ENCODE assay signal across 17 cellular contexts in genomic region chr9:137444106-137444790, GRCh38. TPM values are rescaled to one million over a fixed set of nuclear protein-coding genes. Genes with fewer than 3 reads are reported as not detected.
"Had no signal": no experiment of that assay in that cellular context is flagged by ENCODE, and none has a peak within 500 bp of the region (broad histone marks: within the 10 kb centered on the region; RNA-seq: fewer than 3 reads in every experiment).

No MANE protein-coding gene starts in this region.

- H3K36me3 Mint-ChIP-seq: activated naive CD8-positive, alpha-beta T cell had no signal

- H3K27me3 ChIP-seq: brain microvascular endothelial cell had no signal

- H3K4me3 Mint-ChIP-seq: activated naive CD8-positive, alpha-beta T cell; neural crest cell had no signal

- DNase-seq: activated effector memory CD4-positive, alpha-beta T cell treated with Interleukin-2 at 50 U/mL for 16 hours; activated T-cell treated with anti-CD3 and anti-CD28 coated beads, Interleukin-2, amount 50 U/mL, for 1 hour; brain microvascular endothelial cell; dorsolateral prefrontal cortex; glutamatergic neuron; immature natural killer cell; mesendoderm; right cardiac atrium; stimulated activated CD4-positive, alpha-beta T cell treated with anti-CD3 and anti-CD28 coated beads, Interleukin-1b, Interleukin-23, amount 100 ng/mL, for 48 hours; stimulated activated naive CD4-positive, alpha-beta T cell; trophoblast cell had no signal

- H3K4me3 ChIP-seq: dorsolateral prefrontal cortex had no signal

- H3K4me1 ChIP-seq: parathyroid adenoma had no signal

- H3K27ac ChIP-seq: brain microvascular endothelial cell, dorsolateral prefrontal cortex, parathyroid adenoma had no signal

- H3K27ac Mint-ChIP-seq: activated naive CD8-positive, alpha-beta T cell had no signal

RNA-seq across cellular contexts. Expression of gene ENTPD8, which starts 3.1 kb away (rescaled TPM):
- total RNA-seq: esophagus mucosa; right cardiac atrium; T-helper 2 cell treated with Interferon-gamma antibody and Interleukin-4, amounts not matched to agents 100 ng/mL and 5 ng/mL, for 36 hours had no signal

RNA-seq across cellular contexts. Expression of gene NOXA1, which starts 21.1 kb away (rescaled TPM):
- total RNA-seq: fibroblast of villous mesenchyme had no signal
